ENCODE assay signal across 8 cellular contexts in genomic region chr14:49895480-49895879, GRCh38. TPM values are rescaled to one million over a fixed set of nuclear protein-coding genes. Genes with fewer than 3 reads are reported as not detected.
DNase-seq lines count a peak whose midpoint lies in the region; ATAC-seq, FAIRE-seq and TF ChIP-seq lines count a peak whose summit lies in the region.

No MANE protein-coding gene starts in this region.

- peaks cover 7% of the 10 kb centered on the region for H3K36me3 ChIP-seq in Panc1 (ENCODE audit: control insufficient read depth, insufficient read depth, low read length)
- peaks cover 0 to 18% (median 3%) of the 10 kb centered on the region in 4 donors for H3K36me3 ChIP-seq in esophagus muscularis mucosa
- H3K36me3 ChIP-seq in gastrocnemius medialis = peaks cover 0 to 19% of the 10 kb centered on the region in 2 donors

- H3K4me3 ChIP-seq in Panc1 (ENCODE audit: low read depth in 2 of 2, low read length in 2 of 2) (peak overlapping the region; percentile 75 to 80), esophagus muscularis mucosa (peak overlapping the region; percentile 84 to 99 (median 95)), gastrocnemius medialis (peak overlapping the region; percentile 66 to 93 (median 89))

- POLR2A ChIA-PET in Panc1 (lab: Charles Lee) = interaction anchor here (0.6 kb wide), 1 partner anchor 11 kb away, joined by 16 read pairs; no protein-coding TSS in a partner anchor

- 29% methylated on average over 4 of the region's 4 CpGs for WGBS in esophagus muscularis mucosa

- peaks cover 7% of the 10 kb centered on the region for H3K4me1 ChIP-seq in Panc1 (ENCODE audit: control insufficient read depth, insufficient read depth, low read length)
- H3K4me1 ChIP-seq in esophagus muscularis mucosa = peaks cover 51 to 63% (median 58%) of the 10 kb centered on the region in 4 donors
- peaks cover 51 to 55% of the 10 kb centered on the region in 2 donors for H3K4me1 ChIP-seq in gastrocnemius medialis

- H3K27ac ChIP-seq in Panc1 (ENCODE audit: low read length) (peak overlapping the region; percentile 97), esophagus muscularis mucosa (replicated peaks in 1 of 4) (peak overlapping the region; percentile 99 to 100 (median 100)), gastrocnemius medialis (peak overlapping the region; percentile 96 to 100 (median 98))

- H3K27me3 ChIP-seq in Panc1 (ENCODE audit: control insufficient read depth, insufficient read depth, low read length) (no peaks in the 10 kb centered on the region), esophagus muscularis mucosa (no peaks in the 10 kb centered on the region), gastrocnemius medialis (no peaks in the 10 kb centered on the region)

- H3K9me3 ChIP-seq in Panc1 (ENCODE audit: control insufficient read depth, insufficient read depth, low read depth, low read length) = no peaks in the 10 kb centered on the region
- H3K9me3 ChIP-seq in esophagus muscularis mucosa = no peaks in the 10 kb centered on the region
- H3K9me3 ChIP-seq in gastrocnemius medialis = no peaks in the 10 kb centered on the region

- TF ChIP-seq EP300 in esophagus muscularis mucosa (IDR thresholded peaks at IDR 0.05) = no peak

- ATAC-seq in Panc1 (no peak), gastrocnemius medialis (no peak), HG02970 (IDR thresholded peaks at IDR 0.05; ENCODE audit: low FRiP score, unreplicated experiment) (no peak)

- TF ChIP-seq CTCF in Panc1 (IDR thresholded peaks at IDR 0.05) = no peak
- TF ChIP-seq CTCF in esophagus muscularis mucosa (IDR thresholded peaks at IDR 0.05) = no peak
- TF ChIP-seq CTCF in gastrocnemius medialis (IDR thresholded peaks at IDR 0.05 in 4 of 5, conservative IDR thresholded peaks at IDR 0.05 in 1 of 5) = no peak

- DNase-seq in GM19239 (ENCODE audit: insufficient read length, low spot score) (no peak), Panc1 (ENCODE audit: low read depth, low spot score) (no peak), esophagus muscularis mucosa (ENCODE audit: extremely low spot score) (no peak), gastrocnemius medialis (no peak), activated gamma-delta T cell (lab: John Stamatoyannopoulos, UW) (no peak), AG08395 (ENCODE audit: low spot score) (no peak), RCC 7860 (ENCODE audit: low spot score) (no peak)

- TF ChIP-seq POLR2A in esophagus muscularis mucosa (IDR thresholded peaks at IDR 0.05; ENCODE audit: low read depth) = no peak
- no peak for TF ChIP-seq POLR2A in gastrocnemius medialis (IDR thresholded peaks at IDR 0.05)

- CTCF ChIA-PET in Panc1 (lab: Charles Lee) = no interaction called here

- FAIRE-seq in GM19239 (lab: Jason Lieb, UNC) (peak; percentile 87), RCC 7860 (lab: Jason Lieb, UNC) (no peak)

- intact Hi-C loops in Panc1 (cut with micrococcal nuclease; ENCODE audit: unreplicated experiment) (loop anchor here (5.0 to 10.0 kb wide), 3 partner anchors 49 to 212 kb away; no protein-coding TSS in a partner anchor), esophagus muscularis mucosa (cut with DNase I) (no loop called here), gastrocnemius medialis (cut with DNase I; ENCODE audit: low total_unique reads) (no loop called here)

- BruUV-seq in Panc1 (replicated peaks; lab: Mats Ljungman, UMichigan) = no TSS peak

- in situ Hi-C loops in Panc1 (cut with HindIII; ENCODE audit: low pct_unique_long_range_greater_than_20kb, low sequenced_read_pairs) (no loop called here), gastrocnemius medialis (cut with MboI; ENCODE audit: low sequenced_read_pairs in 4 of 4) (loop anchor here in 2 of 4 donors (5.0 to 10.0 kb wide), 2 partner anchors 107 to 109 kb away; no protein-coding TSS in a partner anchor)

RNA-seq across cellular contexts. Expression of gene ARF6, which starts 2.6 kb away (rescaled TPM):
- total RNA-seq in Panc1 (2021; ENCODE audit: unreplicated experiment) = 63.2 TPM
- polyA plus RNA-seq in Panc1 (2012; ENCODE audit: insufficient read length) = 51.1 TPM
- 10 to 100 TPM; 41.5 to 66.4 (median 51.7) TPM for total RNA-seq in esophagus muscularis mucosa
- total RNA-seq in gastrocnemius medialis = 10 to 100 TPM; 20.7 to 40.0 (median 30.8) TPM

RNA-seq across cellular contexts. Expression of gene NEMF, which starts 42.9 kb away (rescaled TPM):
- 38.3 TPM for total RNA-seq in Panc1 (2021; ENCODE audit: unreplicated experiment)
- 17.4 TPM for polyA plus RNA-seq in Panc1 (2012; ENCODE audit: insufficient read length)
- 10 to 100 TPM; 40.6 to 71.0 (median 56.4) TPM for total RNA-seq in esophagus muscularis mucosa
- 10 to 100 TPM; 56.5 to 71.1 (median 65.2) TPM for total RNA-seq in gastrocnemius medialis
